ENCODE assay signal across 10 cellular contexts in the genomic region with DNA sequence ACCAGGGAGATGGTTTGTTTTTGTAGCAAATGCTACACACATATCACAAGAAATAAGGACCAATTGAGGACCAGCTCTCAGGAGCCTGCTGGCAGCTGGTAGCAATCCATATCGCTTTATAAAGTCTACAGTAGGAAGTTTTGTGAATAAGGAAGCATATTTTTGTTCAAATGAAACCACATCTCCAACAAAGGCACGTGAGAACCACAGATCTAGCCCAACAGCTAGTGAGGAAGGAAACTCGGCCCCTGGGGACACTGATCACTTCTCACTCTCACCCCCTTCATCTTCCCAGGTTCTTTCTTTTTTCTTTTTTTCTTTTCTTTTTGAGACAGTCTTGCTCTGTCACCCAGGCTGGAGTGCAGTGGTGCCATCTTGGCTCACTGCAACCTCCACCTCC. TPM values are rescaled to one million over a fixed set of nuclear protein-coding genes. Genes with fewer than 3 reads are reported as not detected.
DNase-seq lines count a peak whose midpoint lies in the region; ATAC-seq and TF ChIP-seq lines count a peak whose summit lies in the region.
"Not testable (repeated sequence)": the region's sequence is repeated elsewhere in the genome, so short reads cannot be mapped to it uniquely, and the experiment has no call there.
"Had no signal": no experiment of that assay in that cellular context is flagged by ENCODE, and none has a peak within 500 bp of the region (broad histone marks: within the 10 kb centered on the region; RNA-seq: fewer than 3 reads in every experiment).

No MANE protein-coding gene starts in this region.

- not testable (repeated sequence) for H4K20me1 ChIP-seq in IMR-90 (ENCODE audit: insufficient read depth, low read length)

- not testable (repeated sequence) for H2AFZ ChIP-seq in IMR-90 (replicated peaks; ENCODE audit: low read length, poor library complexity)

- H2AK9ac ChIP-seq in IMR-90 (replicated peaks; ENCODE audit: low read depth, low read length, poor library complexity): not testable (repeated sequence)

- H3K36me3 Mint-ChIP-seq in CD14-positive monocyte; T-helper 17 cell (ENCODE audit: low read depth); central memory CD8-positive, alpha-beta T cell (ENCODE audit: insufficient read depth); memory B cell; naive thymus-derived CD4-positive, alpha-beta T cell: not testable (repeated sequence)

- H2BK5ac ChIP-seq in IMR-90 (ENCODE audit: low read depth, low read length, poor library complexity, severe bottlenecking): not testable (repeated sequence)

- H3K27me3 ChIP-seq in IMR-90 (ENCODE audit: control insufficient read depth, insufficient read depth, low read length); naive thymus-derived CD4-positive, alpha-beta T cell (ENCODE audit: control insufficient read depth in 2 of 2, insufficient read depth in 2 of 2, low read length in 2 of 2); upper lobe of right lung: not testable (repeated sequence)

- H2AK5ac ChIP-seq in IMR-90 (ENCODE audit: low read depth, low read length): not testable (repeated sequence)

- not testable (repeated sequence) for H3K27me3 Mint-ChIP-seq in CD14-positive monocyte (ENCODE audit: low read depth in 3 of 3); T-helper 17 cell; central memory CD8-positive, alpha-beta T cell; memory B cell; naive thymus-derived CD4-positive, alpha-beta T cell

- dilution Hi-C loops in IMR-90 (cut with HindIII; ENCODE audit: low sequenced_read_pairs, unreplicated experiment): not testable (repeated sequence)

- not testable (repeated sequence) for TF ChIP-seq CTCF in CD14-positive monocyte (IDR thresholded peaks at IDR 0.05); IMR-90 (conservative IDR thresholded peaks at IDR 0.05; ENCODE audit: low read depth, low read length); upper lobe of right lung (IDR thresholded peaks at IDR 0.05)

- not testable (repeated sequence) for H3K9me1 ChIP-seq in IMR-90 (ENCODE audit: insufficient read depth, low read length)

- H3K4me1 ChIP-seq in IMR-90 (ENCODE audit: control insufficient read depth, insufficient read depth, low read length); naive thymus-derived CD4-positive, alpha-beta T cell (ENCODE audit: control insufficient read depth in 2 of 2, insufficient read depth in 2 of 2, low read length in 2 of 2); upper lobe of right lung: not testable (repeated sequence)

- H3K4me3 ChIP-seq in IMR-90 (ENCODE audit: insufficient read depth, low read depth, low read length); naive thymus-derived CD4-positive, alpha-beta T cell (ENCODE audit: low read length); upper lobe of right lung: not testable (repeated sequence)

- H3K4me3 Mint-ChIP-seq in CD14-positive monocyte; T-helper 17 cell; central memory CD8-positive, alpha-beta T cell; memory B cell; naive thymus-derived CD4-positive, alpha-beta T cell: not testable (repeated sequence)

- not testable (repeated sequence) for H3K9me3 ChIP-seq in IMR-90 (ENCODE audit: control insufficient read depth, insufficient read depth, low read length); T-helper 17 cell (ENCODE audit: control insufficient read depth, low read length, poor library complexity, severe bottlenecking); naive thymus-derived CD4-positive, alpha-beta T cell (ENCODE audit: control insufficient read depth in 2 of 3, low read length in 3 of 3); upper lobe of right lung

- not testable (repeated sequence) for BruUV-seq in IMR-90 (replicated peaks; lab: Mats Ljungman, UMichigan)

- H3K4ac ChIP-seq in IMR-90 (ENCODE audit: low read depth, low read length): not testable (repeated sequence)

- not testable (repeated sequence) for H3K27ac Mint-ChIP-seq in CD14-positive monocyte; T-helper 17 cell; central memory CD8-positive, alpha-beta T cell (ENCODE audit: low read depth); memory B cell; naive thymus-derived CD4-positive, alpha-beta T cell

- peak; percentile 40 for DNase-seq in CD14-positive monocyte (ENCODE audit: low spot score)
- not testable (repeated sequence) for DNase-seq in IMR-90; T-helper 17 cell; central memory CD8-positive, alpha-beta T cell (ENCODE audit: low spot score in 2 of 2); naive thymus-derived CD4-positive, alpha-beta T cell; upper lobe of right lung
- peak in 1 of 2 donors; percentile 21 for DNase-seq in memory B cell (ENCODE audit: low spot score in 2 of 2)

- H2BK15ac ChIP-seq in IMR-90 (ENCODE audit: low read depth, low read length): not testable (repeated sequence)

- CTCF ChIA-PET in IMR-90 (lab: Yijun Ruan, JAX); naive thymus-derived CD4-positive, alpha-beta T cell (lab: Charles Lee): not testable (repeated sequence)

- not testable (repeated sequence) for H3K23ac ChIP-seq in IMR-90 (ENCODE audit: low read depth, low read length)

- ATAC-seq in IMR-90 (ENCODE audit: low read depth) (peak; percentile 38), T-helper 17 cell (peak; percentile 14), memory B cell (ENCODE audit: low read depth) (peak; percentile 91), upper lobe of right lung (peak; percentile 41)
- ATAC-seq in central memory CD8-positive, alpha-beta T cell (replicated peaks; ENCODE audit: extremely low read depth, poor library complexity, severe bottlenecking): peak; percentile 49
- ATAC-seq in naive thymus-derived CD4-positive, alpha-beta T cell: peak; percentile 58

- H3K9me3 Mint-ChIP-seq in CD14-positive monocyte; central memory CD8-positive, alpha-beta T cell; memory B cell; naive thymus-derived CD4-positive, alpha-beta T cell: not testable (repeated sequence)

- TF ChIP-seq POLR2A in IMR-90 (IDR thresholded peaks at IDR 0.05; ENCODE audit: low read depth, low read length): not testable (repeated sequence)

- H3K79me1 ChIP-seq in IMR-90 (ENCODE audit: low read depth in 1 of 2, low read length in 2 of 2): not testable (repeated sequence)

- in situ Hi-C loops in IMR-90 (cut with MboI; ENCODE audit: low sequenced_read_pairs): not testable (repeated sequence)

- H3K18ac ChIP-seq in IMR-90 (ENCODE audit: low read depth, low read length): not testable (repeated sequence)

- not testable (repeated sequence) for H3K9ac ChIP-seq in IMR-90 (ENCODE audit: low read depth, low read length)

- not testable (repeated sequence) for H3K14ac ChIP-seq in IMR-90 (replicated peaks; ENCODE audit: low read depth, low read length)

- H3K4me2 ChIP-seq in IMR-90 (ENCODE audit: low read depth, low read length): not testable (repeated sequence)

- H3K56ac ChIP-seq in IMR-90 (ENCODE audit: extremely low read depth, insufficient read depth, low read length): not testable (repeated sequence)

- H3K36me3 ChIP-seq in IMR-90 (ENCODE audit: control insufficient read depth, insufficient read depth, low read length); naive thymus-derived CD4-positive, alpha-beta T cell (ENCODE audit: control insufficient read depth in 2 of 3, insufficient read depth in 3 of 3, low read length in 3 of 3); upper lobe of right lung: not testable (repeated sequence)

- intact Hi-C loops in CD14-positive monocyte (cut with micrococcal nuclease); IMR-90 (cut with micrococcal nuclease); naive thymus-derived CD4-positive, alpha-beta T cell (cut with micrococcal nuclease); upper lobe of right lung (cut with DNase I): not testable (repeated sequence)

- POLR2A ChIA-PET in IMR-90 (lab: Charles Lee; ENCODE audit: unreplicated experiment); naive thymus-derived CD4-positive, alpha-beta T cell (lab: Charles Lee): not testable (repeated sequence)

- not testable (repeated sequence) for H2BK20ac ChIP-seq in IMR-90 (ENCODE audit: low read depth, low read length)

- not testable (repeated sequence) for H4K8ac ChIP-seq in IMR-90 (ENCODE audit: low read depth in 2 of 2, low read length in 2 of 2)

- H3K27ac ChIP-seq in IMR-90 (ENCODE audit: insufficient read depth, low read length); naive thymus-derived CD4-positive, alpha-beta T cell (ENCODE audit: low read depth, low read length); upper lobe of right lung: not testable (repeated sequence)

- WGBS in IMR-90 (ENCODE audit: extremely low coverage in 2 of 2, insufficient read length in 1 of 2), 2 experiments: no CpG with 5 or more reads among the region's 3 CpGs

- not testable (repeated sequence) for TF ChIP-seq RAD21 in IMR-90 (IDR thresholded peaks at IDR 0.05; ENCODE audit: low read length)

- H3K4me1 Mint-ChIP-seq in CD14-positive monocyte; T-helper 17 cell; central memory CD8-positive, alpha-beta T cell; memory B cell; naive thymus-derived CD4-positive, alpha-beta T cell: not testable (repeated sequence)

- not testable (repeated sequence) for H4K91ac ChIP-seq in IMR-90 (ENCODE audit: insufficient read depth, low read depth, low read length)

- H4K5ac ChIP-seq in IMR-90 (ENCODE audit: low read depth, low read length): not testable (repeated sequence)

- not testable (repeated sequence) for H2BK120ac ChIP-seq in IMR-90 (ENCODE audit: low read depth, low read length)

RNA-seq across cellular contexts. Expression of a gene that starts 35.5 kb away (rescaled TPM):
- 10 to 100 TPM in 1 of 2 donors, 1 to 10 TPM in 1; 7.3 to 11.3 TPM for polyA plus RNA-seq in CD14-positive monocyte
- 2.9 and 3.1 TPM in 2 replicates for total RNA-seq in IMR-90 (2012; rRNA removed)
- polyA plus RNA-seq in IMR-90 (2012; rRNA removed): 2.9 and 5.2 TPM in 2 replicates
- polyA plus RNA-seq in IMR-90 (2012; cell fraction: cytosol; rRNA removed): 1.5 and 3.8 TPM in 2 replicates
- polyA plus RNA-seq in IMR-90 (2012; cell fraction: nucleus; rRNA removed; ENCODE audit: low replicate concordance): 9.2 and 27.4 TPM in 2 replicates
- total RNA-seq in T-helper 17 cell: 10 to 100 TPM; 12.4 to 16.3 TPM
- 10 to 100 TPM; 16.6 to 44.1 (median 23.1) TPM for total RNA-seq in naive thymus-derived CD4-positive, alpha-beta T cell
- polyA plus RNA-seq in naive thymus-derived CD4-positive, alpha-beta T cell: 10 to 100 TPM; 12.1 to 16.3 TPM
- total RNA-seq in upper lobe of right lung: 22.2 TPM

RNA-seq across cellular contexts. Expression of a gene that starts 42.1 kb away (rescaled TPM):
- 100 to 1,000 TPM; 489 to 508 TPM for polyA plus RNA-seq in CD14-positive monocyte
- total RNA-seq in IMR-90 (2012; rRNA removed): not detected in 2 replicates
- polyA plus RNA-seq in IMR-90 (2012; rRNA removed): not detected in 2 replicates
- polyA plus RNA-seq in IMR-90 (2012; cell fraction: cytosol; rRNA removed): 0.01 TPM in 1 of 2 replicates, not detected in the other
- 0.18 and 0.25 TPM in 2 replicates for polyA plus RNA-seq in IMR-90 (2012; cell fraction: nucleus; rRNA removed; ENCODE audit: low replicate concordance)
- 10 to 100 TPM in 1 of 2 donors, 1 to 10 TPM in 1; 1.1 to 14.6 TPM for total RNA-seq in T-helper 17 cell
- 10 to 100 TPM in 2 of 5 experiments, 1 to 10 TPM in 2, under 1 TPM in 1; 0.92 to 70.1 (median 7.7) TPM for total RNA-seq in naive thymus-derived CD4-positive, alpha-beta T cell
- 1 to 10 TPM; 9.0 to 10.0 TPM for polyA plus RNA-seq in naive thymus-derived CD4-positive, alpha-beta T cell
- total RNA-seq in upper lobe of right lung: 32.8 TPM
- total RNA-seq: A673 had no signal
- polyA plus RNA-seq: AG04450, BJ had no signal

Comparison
In these comparisons a context has a peak if more than half of its experiments do, and no peak if none do; other contexts are left out.
1. ATAC-seq: peak in every context shown above with its lines; median percentile 91 in memory B cell; 58 in naive thymus-derived CD4-positive, alpha-beta T cell; 49 in central memory CD8-positive, alpha-beta T cell; 41 in upper lobe of right lung; 38 in IMR-90; 14 in T-helper 17 cell.